ENCODE assay signal across 1 cellular context in the genomic region with DNA sequence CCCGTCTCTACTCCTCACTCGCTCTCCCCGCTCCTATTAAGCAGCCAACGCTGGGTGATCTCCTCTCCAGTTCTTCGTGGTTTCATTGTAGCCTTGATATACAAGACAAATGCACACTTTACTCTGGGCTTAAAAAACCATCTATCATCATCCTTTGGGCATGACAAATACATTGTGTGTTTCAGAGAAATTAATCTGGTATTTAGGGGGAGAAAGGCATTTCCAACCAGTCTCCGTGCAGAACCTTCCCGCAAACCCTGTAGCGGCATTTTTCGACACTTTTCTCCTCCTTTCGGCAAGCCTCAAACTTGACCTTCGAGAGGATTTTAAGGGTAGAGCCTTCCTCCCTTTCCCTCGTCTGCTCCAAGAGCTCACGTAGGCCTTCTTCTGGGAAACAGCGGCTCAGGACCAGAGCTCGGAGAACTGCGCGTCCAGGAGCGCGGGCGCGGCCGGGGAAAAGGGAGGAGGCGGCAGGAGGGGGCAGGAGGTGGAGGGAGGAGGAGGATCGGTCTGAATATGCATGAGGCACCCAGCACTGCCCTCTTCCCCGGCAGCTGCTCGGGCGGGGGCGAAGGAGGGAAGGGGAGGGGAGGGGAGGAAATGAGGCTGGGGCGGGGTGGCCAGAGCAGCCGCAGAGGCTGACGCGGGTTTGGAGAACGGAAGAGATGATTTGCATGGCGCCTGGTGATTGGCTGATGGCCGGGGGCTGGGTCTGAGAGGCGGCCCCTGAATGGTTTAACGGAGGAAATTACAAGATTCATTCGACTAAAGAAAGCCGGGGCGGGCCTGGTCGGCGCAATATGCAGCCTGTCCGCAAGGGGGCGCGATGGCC.
TF ChIP-seq lines count a peak whose summit lies in the region.

No MANE protein-coding gene starts in this region.

TF ChIP-seq in HepG2, 621 proteins besides CTCF, POLR2A, EP300 and RAD21 (continued from another document and continues in another):
- TF ChIP-seq, protein P1, sequence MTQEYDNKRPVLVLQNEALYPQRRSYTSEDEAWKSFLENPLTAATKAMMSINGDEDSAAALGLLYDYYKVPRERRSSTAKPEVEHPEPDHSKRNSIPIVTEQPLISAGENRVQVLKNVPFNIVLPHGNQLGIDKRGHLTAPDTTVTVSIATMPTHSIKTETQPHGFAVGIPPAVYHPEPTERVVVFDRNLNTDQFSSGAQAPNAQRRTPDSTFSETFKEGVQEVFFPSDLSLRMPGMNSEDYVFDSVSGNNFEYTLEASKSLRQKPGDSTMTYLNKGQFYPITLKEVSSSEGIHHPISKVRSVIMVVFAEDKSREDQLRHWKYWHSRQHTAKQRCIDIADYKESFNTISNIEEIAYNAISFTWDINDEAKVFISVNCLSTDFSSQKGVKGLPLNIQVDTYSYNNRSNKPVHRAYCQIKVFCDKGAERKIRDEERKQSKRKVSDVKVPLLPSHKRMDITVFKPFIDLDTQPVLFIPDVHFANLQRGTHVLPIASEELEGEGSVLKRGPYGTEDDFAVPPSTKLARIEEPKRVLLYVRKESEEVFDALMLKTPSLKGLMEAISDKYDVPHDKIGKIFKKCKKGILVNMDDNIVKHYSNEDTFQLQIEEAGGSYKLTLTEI (CRISPR knock-in tag; conservative IDR thresholded peaks at IDR 0.05) = no peak
- no peak for TF ChIP-seq RBM22 (optimal IDR thresholded peaks at IDR 0.05; ENCODE audit: low read length)
- TF ChIP-seq FOSL1 (CRISPR knock-in tag; IDR thresholded peaks at IDR 0.05; ENCODE audit: borderline replicate concordance) = no peak
- TF ChIP-seq, protein P2, sequence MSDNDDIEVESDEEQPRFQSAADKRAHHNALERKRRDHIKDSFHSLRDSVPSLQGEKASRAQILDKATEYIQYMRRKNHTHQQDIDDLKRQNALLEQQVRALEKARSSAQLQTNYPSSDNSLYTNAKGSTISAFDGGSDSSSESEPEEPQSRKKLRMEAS (IDR thresholded peaks at IDR 0.05) = peak; percentile 30; the same call in 1 of the 2 replicates
- TF ChIP-seq FOXA3 (CRISPR knock-in tag; IDR thresholded peaks at IDR 0.05) = no peak
- no peak for TF ChIP-seq TEAD3 (CRISPR knock-in tag; optimal IDR thresholded peaks at IDR 0.05; ENCODE audit: borderline replicate concordance)
- no peak for TF ChIP-seq ZKSCAN1 (IDR thresholded peaks at IDR 0.05; ENCODE audit: low read length)
- no peak for TF ChIP-seq SMARCE1 (IDR thresholded peaks at IDR 0.05; ENCODE audit: borderline replicate concordance)
- TF ChIP-seq, protein P3, sequence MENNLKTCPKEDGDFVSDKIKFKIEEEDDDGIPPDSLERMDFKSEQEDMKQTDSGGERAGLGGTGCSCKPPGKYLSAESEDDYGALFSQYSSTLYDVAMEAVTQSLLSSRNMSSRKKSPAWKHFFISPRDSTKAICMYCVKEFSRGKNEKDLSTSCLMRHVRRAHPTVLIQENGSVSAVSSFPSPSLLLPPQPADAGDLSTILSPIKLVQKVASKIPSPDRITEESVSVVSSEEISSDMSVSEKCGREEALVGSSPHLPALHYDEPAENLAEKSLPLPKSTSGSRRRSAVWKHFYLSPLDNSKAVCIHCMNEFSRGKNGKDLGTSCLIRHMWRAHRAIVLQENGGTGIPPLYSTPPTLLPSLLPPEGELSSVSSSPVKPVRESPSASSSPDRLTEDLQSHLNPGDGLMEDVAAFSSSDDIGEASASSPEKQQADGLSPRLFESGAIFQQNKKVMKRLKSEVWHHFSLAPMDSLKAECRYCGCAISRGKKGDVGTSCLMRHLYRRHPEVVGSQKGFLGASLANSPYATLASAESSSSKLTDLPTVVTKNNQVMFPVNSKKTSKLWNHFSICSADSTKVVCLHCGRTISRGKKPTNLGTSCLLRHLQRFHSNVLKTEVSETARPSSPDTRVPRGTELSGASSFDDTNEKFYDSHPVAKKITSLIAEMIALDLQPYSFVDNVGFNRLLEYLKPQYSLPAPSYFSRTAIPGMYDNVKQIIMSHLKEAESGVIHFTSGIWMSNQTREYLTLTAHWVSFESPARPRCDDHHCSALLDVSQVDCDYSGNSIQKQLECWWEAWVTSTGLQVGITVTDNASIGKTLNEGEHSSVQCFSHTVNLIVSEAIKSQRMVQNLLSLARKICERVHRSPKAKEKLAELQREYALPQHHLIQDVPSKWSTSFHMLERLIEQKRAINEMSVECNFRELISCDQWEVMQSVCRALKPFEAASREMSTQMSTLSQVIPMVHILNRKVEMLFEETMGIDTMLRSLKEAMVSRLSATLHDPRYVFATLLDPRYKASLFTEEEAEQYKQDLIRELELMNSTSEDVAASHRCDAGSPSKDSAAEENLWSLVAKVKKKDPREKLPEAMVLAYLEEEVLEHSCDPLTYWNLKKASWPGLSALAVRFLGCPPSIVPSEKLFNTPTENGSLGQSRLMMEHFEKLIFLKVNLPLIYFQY (CRISPR knock-in tag; IDR thresholded peaks at IDR 0.05; ENCODE audit: borderline replicate concordance) = no peak
- TF ChIP-seq PHF21A (CRISPR knock-in tag; IDR thresholded peaks at IDR 0.05) = no peak
- no peak for TF ChIP-seq MED8 (CRISPR knock-in tag; IDR thresholded peaks at IDR 0.05; ENCODE audit: insufficient replicate concordance)
- TF ChIP-seq MBNL3 (CRISPR knock-in tag; conservative IDR thresholded peaks at IDR 0.05) = no peak
- TF ChIP-seq, protein P4, sequence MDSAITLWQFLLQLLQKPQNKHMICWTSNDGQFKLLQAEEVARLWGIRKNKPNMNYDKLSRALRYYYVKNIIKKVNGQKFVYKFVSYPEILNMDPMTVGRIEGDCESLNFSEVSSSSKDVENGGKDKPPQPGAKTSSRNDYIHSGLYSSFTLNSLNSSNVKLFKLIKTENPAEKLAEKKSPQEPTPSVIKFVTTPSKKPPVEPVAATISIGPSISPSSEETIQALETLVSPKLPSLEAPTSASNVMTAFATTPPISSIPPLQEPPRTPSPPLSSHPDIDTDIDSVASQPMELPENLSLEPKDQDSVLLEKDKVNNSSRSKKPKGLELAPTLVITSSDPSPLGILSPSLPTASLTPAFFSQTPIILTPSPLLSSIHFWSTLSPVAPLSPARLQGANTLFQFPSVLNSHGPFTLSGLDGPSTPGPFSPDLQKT (CRISPR knock-in tag; IDR thresholded peaks at IDR 0.05; ENCODE audit: borderline replicate concordance) = no peak
- TF ChIP-seq, protein P5, sequence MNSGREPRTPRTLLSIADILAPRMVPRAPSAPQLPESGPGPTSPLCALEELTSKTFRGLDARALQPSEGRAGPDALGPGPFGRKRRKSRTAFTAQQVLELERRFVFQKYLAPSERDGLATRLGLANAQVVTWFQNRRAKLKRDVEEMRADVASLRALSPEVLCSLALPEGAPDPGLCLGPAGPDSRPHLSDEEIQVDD (CRISPR knock-in tag; IDR thresholded peaks at IDR 0.05; ENCODE audit: borderline replicate concordance) = no peak
- TF ChIP-seq KDM5B (CRISPR knock-in tag; IDR thresholded peaks at IDR 0.05; ENCODE audit: borderline replicate concordance) = no peak
- TF ChIP-seq, protein P6, sequence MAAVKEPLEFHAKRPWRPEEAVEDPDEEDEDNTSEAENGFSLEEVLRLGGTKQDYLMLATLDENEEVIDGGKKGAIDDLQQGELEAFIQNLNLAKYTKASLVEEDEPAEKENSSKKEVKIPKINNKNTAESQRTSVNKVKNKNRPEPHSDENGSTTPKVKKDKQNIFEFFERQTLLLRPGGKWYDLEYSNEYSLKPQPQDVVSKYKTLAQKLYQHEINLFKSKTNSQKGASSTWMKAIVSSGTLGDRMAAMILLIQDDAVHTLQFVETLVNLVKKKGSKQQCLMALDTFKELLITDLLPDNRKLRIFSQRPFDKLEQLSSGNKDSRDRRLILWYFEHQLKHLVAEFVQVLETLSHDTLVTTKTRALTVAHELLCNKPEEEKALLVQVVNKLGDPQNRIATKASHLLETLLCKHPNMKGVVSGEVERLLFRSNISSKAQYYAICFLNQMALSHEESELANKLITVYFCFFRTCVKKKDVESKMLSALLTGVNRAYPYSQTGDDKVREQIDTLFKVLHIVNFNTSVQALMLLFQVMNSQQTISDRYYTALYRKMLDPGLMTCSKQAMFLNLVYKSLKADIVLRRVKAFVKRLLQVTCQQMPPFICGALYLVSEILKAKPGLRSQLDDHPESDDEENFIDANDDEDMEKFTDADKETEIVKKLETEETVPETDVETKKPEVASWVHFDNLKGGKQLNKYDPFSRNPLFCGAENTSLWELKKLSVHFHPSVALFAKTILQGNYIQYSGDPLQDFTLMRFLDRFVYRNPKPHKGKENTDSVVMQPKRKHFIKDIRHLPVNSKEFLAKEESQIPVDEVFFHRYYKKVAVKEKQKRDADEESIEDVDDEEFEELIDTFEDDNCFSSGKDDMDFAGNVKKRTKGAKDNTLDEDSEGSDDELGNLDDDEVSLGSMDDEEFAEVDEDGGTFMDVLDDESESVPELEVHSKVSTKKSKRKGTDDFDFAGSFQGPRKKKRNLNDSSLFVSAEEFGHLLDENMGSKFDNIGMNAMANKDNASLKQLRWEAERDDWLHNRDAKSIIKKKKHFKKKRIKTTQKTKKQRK (IDR thresholded peaks at IDR 0.05; ENCODE audit: low read length) = no peak
- TF ChIP-seq, protein P7, sequence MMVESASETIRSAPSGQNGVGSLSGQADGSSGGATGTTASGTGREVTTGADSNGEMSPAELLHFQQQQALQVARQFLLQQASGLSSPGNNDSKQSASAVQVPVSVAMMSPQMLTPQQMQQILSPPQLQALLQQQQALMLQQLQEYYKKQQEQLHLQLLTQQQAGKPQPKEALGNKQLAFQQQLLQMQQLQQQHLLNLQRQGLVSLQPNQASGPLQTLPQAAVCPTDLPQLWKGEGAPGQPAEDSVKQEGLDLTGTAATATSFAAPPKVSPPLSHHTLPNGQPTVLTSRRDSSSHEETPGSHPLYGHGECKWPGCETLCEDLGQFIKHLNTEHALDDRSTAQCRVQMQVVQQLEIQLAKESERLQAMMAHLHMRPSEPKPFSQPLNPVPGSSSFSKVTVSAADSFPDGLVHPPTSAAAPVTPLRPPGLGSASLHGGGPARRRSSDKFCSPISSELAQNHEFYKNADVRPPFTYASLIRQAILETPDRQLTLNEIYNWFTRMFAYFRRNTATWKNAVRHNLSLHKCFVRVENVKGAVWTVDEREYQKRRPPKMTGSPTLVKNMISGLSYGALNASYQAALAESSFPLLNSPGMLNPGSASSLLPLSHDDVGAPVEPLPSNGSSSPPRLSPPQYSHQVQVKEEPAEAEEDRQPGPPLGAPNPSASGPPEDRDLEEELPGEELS (CRISPR knock-in tag; IDR thresholded peaks at IDR 0.05) = no peak
- TF ChIP-seq, protein P8, sequence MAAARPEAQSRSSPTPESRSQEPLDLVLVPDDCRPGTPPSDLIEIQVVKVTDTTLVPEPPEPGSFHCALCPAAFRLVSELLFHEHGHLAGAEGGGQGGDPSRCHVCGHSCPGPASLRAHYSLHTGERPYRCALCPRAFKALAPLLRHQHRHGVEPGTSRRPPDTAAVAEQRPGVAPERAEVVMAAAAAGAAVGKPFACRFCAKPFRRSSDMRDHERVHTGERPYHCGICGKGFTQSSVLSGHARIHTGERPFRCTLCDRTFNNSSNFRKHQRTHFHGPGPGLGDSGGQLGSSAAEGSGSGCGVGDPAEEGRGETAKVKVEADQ (CRISPR knock-in tag; IDR thresholded peaks at IDR 0.05; ENCODE audit: borderline replicate concordance) = no peak
- TF ChIP-seq MEIS1 (CRISPR knock-in tag; IDR thresholded peaks at IDR 0.05; ENCODE audit: borderline replicate concordance) = no peak
- TF ChIP-seq ZSCAN12 (CRISPR knock-in tag; IDR thresholded peaks at IDR 0.05) = no peak
- TF ChIP-seq CREM (IDR thresholded peaks at IDR 0.05) = no peak
- TF ChIP-seq CREM (CRISPR knock-in tag; IDR thresholded peaks at IDR 0.05) = no peak
- no peak for TF ChIP-seq MLLT10 (CRISPR knock-in tag; IDR thresholded peaks at IDR 0.05)
- TF ChIP-seq SMC3 (IDR thresholded peaks at IDR 0.05; ENCODE audit: low read length) = peak; percentile 34; the same call in 1 of the 2 replicates
- peak; percentile 58; the same call in 1 of the 2 replicates for TF ChIP-seq KDM2A (CRISPR knock-in tag; IDR thresholded peaks at IDR 0.05; ENCODE audit: borderline replicate concordance, low read depth)
- TF ChIP-seq, protein P9, sequence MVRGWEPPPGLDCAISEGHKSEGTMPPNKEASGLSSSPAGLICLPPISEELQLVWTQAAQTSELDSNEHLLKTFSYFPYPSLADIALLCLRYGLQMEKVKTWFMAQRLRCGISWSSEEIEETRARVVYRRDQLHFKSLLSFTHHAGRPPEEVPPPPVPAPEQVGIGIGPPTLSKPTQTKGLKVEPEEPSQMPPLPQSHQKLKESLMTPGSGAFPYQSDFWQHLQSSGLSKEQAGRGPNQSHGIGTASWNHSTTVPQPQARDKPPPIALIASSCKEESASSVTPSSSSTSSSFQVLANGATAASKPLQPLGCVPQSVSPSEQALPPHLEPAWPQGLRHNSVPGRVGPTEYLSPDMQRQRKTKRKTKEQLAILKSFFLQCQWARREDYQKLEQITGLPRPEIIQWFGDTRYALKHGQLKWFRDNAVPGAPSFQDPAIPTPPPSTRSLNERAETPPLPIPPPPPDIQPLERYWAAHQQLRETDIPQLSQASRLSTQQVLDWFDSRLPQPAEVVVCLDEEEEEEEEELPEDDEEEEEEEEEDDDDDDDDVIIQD (CRISPR knock-in tag; IDR thresholded peaks at IDR 0.05; ENCODE audit: low read depth) = no peak
- TF ChIP-seq, protein P10, sequence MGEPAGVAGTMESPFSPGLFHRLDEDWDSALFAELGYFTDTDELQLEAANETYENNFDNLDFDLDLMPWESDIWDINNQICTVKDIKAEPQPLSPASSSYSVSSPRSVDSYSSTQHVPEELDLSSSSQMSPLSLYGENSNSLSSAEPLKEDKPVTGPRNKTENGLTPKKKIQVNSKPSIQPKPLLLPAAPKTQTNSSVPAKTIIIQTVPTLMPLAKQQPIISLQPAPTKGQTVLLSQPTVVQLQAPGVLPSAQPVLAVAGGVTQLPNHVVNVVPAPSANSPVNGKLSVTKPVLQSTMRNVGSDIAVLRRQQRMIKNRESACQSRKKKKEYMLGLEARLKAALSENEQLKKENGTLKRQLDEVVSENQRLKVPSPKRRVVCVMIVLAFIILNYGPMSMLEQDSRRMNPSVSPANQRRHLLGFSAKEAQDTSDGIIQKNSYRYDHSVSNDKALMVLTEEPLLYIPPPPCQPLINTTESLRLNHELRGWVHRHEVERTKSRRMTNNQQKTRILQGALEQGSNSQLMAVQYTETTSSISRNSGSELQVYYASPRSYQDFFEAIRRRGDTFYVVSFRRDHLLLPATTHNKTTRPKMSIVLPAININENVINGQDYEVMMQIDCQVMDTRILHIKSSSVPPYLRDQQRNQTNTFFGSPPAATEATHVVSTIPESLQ (CRISPR knock-in tag; conservative IDR thresholded peaks at IDR 0.05) = no peak
- TF ChIP-seq GATA4 (IDR thresholded peaks at IDR 0.05; ENCODE audit: borderline replicate concordance, low read depth) = no peak
- no peak for TF ChIP-seq SNAI1 (CRISPR knock-in tag; IDR thresholded peaks at IDR 0.05; ENCODE audit: borderline replicate concordance)
- no peak for TF ChIP-seq TBX2 (CRISPR knock-in tag; IDR thresholded peaks at IDR 0.05; ENCODE audit: borderline replicate concordance)
- TF ChIP-seq, protein P11, sequence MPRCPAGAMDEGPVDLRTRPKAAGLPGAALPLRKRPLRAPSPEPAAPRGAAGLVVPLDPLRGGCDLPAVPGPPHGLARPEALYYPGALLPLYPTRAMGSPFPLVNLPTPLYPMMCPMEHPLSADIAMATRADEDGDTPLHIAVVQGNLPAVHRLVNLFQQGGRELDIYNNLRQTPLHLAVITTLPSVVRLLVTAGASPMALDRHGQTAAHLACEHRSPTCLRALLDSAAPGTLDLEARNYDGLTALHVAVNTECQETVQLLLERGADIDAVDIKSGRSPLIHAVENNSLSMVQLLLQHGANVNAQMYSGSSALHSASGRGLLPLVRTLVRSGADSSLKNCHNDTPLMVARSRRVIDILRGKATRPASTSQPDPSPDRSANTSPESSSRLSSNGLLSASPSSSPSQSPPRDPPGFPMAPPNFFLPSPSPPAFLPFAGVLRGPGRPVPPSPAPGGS (CRISPR knock-in tag; IDR thresholded peaks at IDR 0.05) = no peak
- TF ChIP-seq, protein P12, sequence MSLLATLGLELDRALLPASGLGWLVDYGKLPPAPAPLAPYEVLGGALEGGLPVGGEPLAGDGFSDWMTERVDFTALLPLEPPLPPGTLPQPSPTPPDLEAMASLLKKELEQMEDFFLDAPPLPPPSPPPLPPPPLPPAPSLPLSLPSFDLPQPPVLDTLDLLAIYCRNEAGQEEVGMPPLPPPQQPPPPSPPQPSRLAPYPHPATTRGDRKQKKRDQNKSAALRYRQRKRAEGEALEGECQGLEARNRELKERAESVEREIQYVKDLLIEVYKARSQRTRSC (CRISPR knock-in tag; IDR thresholded peaks at IDR 0.05; ENCODE audit: low read depth) = no peak
- peak; percentile 70; the same call in 1 of the 2 replicates for TF ChIP-seq NFKB2 (CRISPR knock-in tag; IDR thresholded peaks at IDR 0.05; ENCODE audit: borderline replicate concordance)
